9 cellular contexts compared by ENCODE assay signal in genomic region chr3:77772459-77772858, GRCh38.
"Had no signal": no experiment of that assay in that cellular context is flagged by ENCODE, and none has a peak within 500 bp of the region (broad histone marks: within the 10 kb centered on the region; RNA-seq: fewer than 3 reads in every experiment).

No MANE protein-coding gene starts in this region.

- H3K27me3 Mint-ChIP-seq: IgD-negative memory B cell had no signal

- H3K9me3 ChIP-seq: HAP-1 had no signal

- H3K27ac ChIP-seq: GM23248, HL-60 had no signal

- H3K4me1 ChIP-seq: HAP-1 had no signal

- ATAC-seq: HCT116, HepG2 had no signal

- H3K4me1 Mint-ChIP-seq: IgD-negative memory B cell had no signal

- H3K4me3 ChIP-seq: GM23248, HAP-1 had no signal

- FAIRE-seq: HepG2 had no signal

- DNase-seq: GM23248, GOT3, H7, HFFc6 had no signal

- H3K4me3 Mint-ChIP-seq: HFFc6, IgD-negative memory B cell had no signal

- H3K9ac ChIP-seq: GM23248 had no signal

- H3K36me3 ChIP-seq: HAP-1 had no signal

- H3K27ac Mint-ChIP-seq: HFFc6, IgD-negative memory B cell had no signal

- H3K36me3 Mint-ChIP-seq: IgD-negative memory B cell had no signal

- H2AFZ ChIP-seq: GM23248 had no signal
